In genomic region chr22:33443688-33444087, GRCh38 we compare ENCODE assay signal across 25 cellular contexts.
"Had no signal": no experiment of that assay in that cellular context is flagged by ENCODE, and none has a peak within 500 bp of the region (broad histone marks: within the 10 kb centered on the region; RNA-seq: fewer than 3 reads in every experiment).

No MANE protein-coding gene starts in this region.

- H3K4me3 Mint-ChIP-seq: naive B cell; naive thymus-derived CD8-positive, alpha-beta T cell; natural killer cell treated with Interleukin-12 subunit alpha and Interleukin-12 subunit beta and Interleukin-15 and Interleukin-18, amount 100 ng/mL, for 72 hours; neural progenitor cell; stimulated activated memory B cell treated with anti-CD40 and anti-IgM and Interleukin-4, amounts not matched to agents 10 μg/mL and 1 μg/mL and 100 μg/mL, for 72 hours; stimulated activated naive CD8-positive, alpha-beta T cell treated with anti-CD3 and anti-CD28 coated beads, Interleukin-15, amount 100 ng/mL, for 72 hours; type B pancreatic cell had no signal

- H3K27ac Mint-ChIP-seq: naive thymus-derived CD8-positive, alpha-beta T cell; natural killer cell treated with Interleukin-12 subunit alpha and Interleukin-12 subunit beta and Interleukin-15 and Interleukin-18, amount 100 ng/mL, for 72 hours; neural progenitor cell; stimulated activated memory B cell treated with anti-CD40 and anti-IgM and Interleukin-4, amounts not matched to agents 10 μg/mL and 1 μg/mL and 100 μg/mL, for 72 hours; stimulated activated naive CD8-positive, alpha-beta T cell treated with anti-CD3 and anti-CD28 coated beads, Interleukin-15, amount 100 ng/mL, for 72 hours; type B pancreatic cell had no signal

- ATAC-seq: naive thymus-derived CD8-positive, alpha-beta T cell; natural killer cell treated with Interleukin-12 subunit alpha and Interleukin-12 subunit beta and Interleukin-15 and Interleukin-18, amount 100 ng/mL, for 72 hours; psoas muscle; right lobe of liver; stimulated activated memory B cell treated with anti-CD40 and anti-IgM and Interleukin-4, amounts not matched to agents 10 μg/mL and 1 μg/mL and 100 μg/mL, for 72 hours; stimulated activated naive CD8-positive, alpha-beta T cell treated with anti-CD3 and anti-CD28 coated beads, Interleukin-15, amount 100 ng/mL, for 72 hours; stimulated activated naive CD8-positive, alpha-beta T cell treated with anti-CD3 and anti-CD28 coated beads, Interleukin-15, Interleukin-2, amounts not matched to agents 100 U/mL and 50 U/mL, for 24 hours; upper lobe of right lung had no signal

- H3K9me3 ChIP-seq: ovary, psoas muscle, right lobe of liver, sigmoid colon, tibial artery, transverse colon, upper lobe of right lung, uterus had no signal

- H3K9me3 Mint-ChIP-seq: neural progenitor cell; stimulated activated memory B cell treated with anti-CD40 and anti-IgM and Interleukin-4, amounts not matched to agents 10 μg/mL and 1 μg/mL and 100 μg/mL, for 72 hours; type B pancreatic cell had no signal

- H3K4me3 ChIP-seq: neural progenitor cell, ovary, psoas muscle, right lobe of liver, sigmoid colon, tibial artery, transverse colon, upper lobe of right lung, uterus had no signal

- DNase-seq: naive B cell; naive thymus-derived CD8-positive, alpha-beta T cell; occipital lobe; ovary; psoas muscle; right lobe of liver; sigmoid colon; small intestine; stimulated activated CD4-positive, alpha-beta T cell treated with anti-CD3 and anti-CD28 coated beads, Interleukin-1b, Interleukin-23, amount 100 ng/mL, for 48 hours; stimulated activated CD4-positive, alpha-beta T cell treated with anti-CD3 and anti-CD28 coated beads, Interleukin-4, amount 100 ng/mL, for 1 hour; stimulated activated CD4-positive, alpha-beta T cell treated with anti-CD3 and anti-CD28 coated beads, Interleukin-4, amount 100 ng/mL, for 4 hours; stimulated activated CD8-positive, alpha-beta memory T cell treated with anti-CD3 and anti-CD28 coated beads, Interleukin-4, amount 100 ng/mL, for 48 hours; stimulated activated naive CD4-positive, alpha-beta T cell; stimulated activated naive CD8-positive, alpha-beta T cell treated with anti-CD3 and anti-CD28 coated beads, Interleukin-15, amount 100 ng/mL, for 72 hours; stimulated activated naive CD8-positive, alpha-beta T cell treated with anti-CD3 and anti-CD28 coated beads, Interleukin-15, Interleukin-2, amounts not matched to agents 100 U/mL and 50 U/mL, for 24 hours; tibial artery; transverse colon; upper lobe of right lung; uterus had no signal

- H3K4me1 Mint-ChIP-seq: naive thymus-derived CD8-positive, alpha-beta T cell; stimulated activated naive CD8-positive, alpha-beta T cell treated with anti-CD3 and anti-CD28 coated beads, Interleukin-15, amount 100 ng/mL, for 72 hours had no signal

- H3K27me3 ChIP-seq: neural progenitor cell, ovary, right lobe of liver, sigmoid colon, tibial artery, transverse colon, upper lobe of right lung, uterus had no signal

- H3K27me3 Mint-ChIP-seq: progenitor cell of endocrine pancreas; stimulated activated memory B cell treated with anti-CD40 and anti-IgM and Interleukin-4, amounts not matched to agents 10 μg/mL and 1 μg/mL and 100 μg/mL, for 72 hours; stimulated activated naive CD8-positive, alpha-beta T cell treated with anti-CD3 and anti-CD28 coated beads, Interleukin-15, amount 100 ng/mL, for 72 hours; type B pancreatic cell had no signal

- H3K36me3 ChIP-seq: neural progenitor cell, ovary, right lobe of liver, sigmoid colon, tibial artery, transverse colon, upper lobe of right lung, uterus had no signal

- H3K4me1 ChIP-seq: neural progenitor cell, parathyroid adenoma, right lobe of liver, transverse colon, upper lobe of right lung, uterus had no signal

- H3K36me3 Mint-ChIP-seq: naive thymus-derived CD8-positive, alpha-beta T cell; natural killer cell treated with Interleukin-12 subunit alpha and Interleukin-12 subunit beta and Interleukin-15 and Interleukin-18, amount 100 ng/mL, for 72 hours; neural progenitor cell; stimulated activated memory B cell treated with anti-CD40 and anti-IgM and Interleukin-4, amounts not matched to agents 10 μg/mL and 1 μg/mL and 100 μg/mL, for 72 hours had no signal

- H3K27ac ChIP-seq: neural progenitor cell, ovary, parathyroid adenoma, psoas muscle, right lobe of liver, sigmoid colon, tibial artery, transverse colon, upper lobe of right lung, uterus had no signal
